In genomic region chr10:3853547-3853989, GRCh38 we compare ENCODE assay signal across 8 cellular contexts.
DNase-seq lines count a peak whose midpoint lies in the region; ATAC-seq, FAIRE-seq and TF ChIP-seq lines count a peak whose summit lies in the region.

No MANE protein-coding gene starts in this region.

- H3K36me3 ChIP-seq in mammary epithelial cell (ENCODE audit: insufficient read depth, low read length) (no peaks in the 10 kb centered on the region), HepG2 (replicated peaks in 1 of 2; ENCODE audit: control insufficient read depth in 1 of 2, insufficient read depth in 2 of 2, low read length in 2 of 2) (no peaks in the 10 kb centered on the region), tibial artery (no peaks in the 10 kb centered on the region), H7 (replicated peaks; ENCODE audit: control insufficient read depth, insufficient read depth, low read length) (no peaks in the 10 kb centered on the region)

- CTCF ChIA-PET in mammary epithelial cell (lab: Charles Lee; ENCODE audit: low non-redundant PET), result no interaction called here
- CTCF ChIA-PET in HepG2 (lab: Yijun Ruan, JAX; ENCODE audit: low intra/inter-chr PET ratio, low total read pairs), result no interaction called here

- no peak for TF ChIP-seq POLR2A in HepG2 (IDR thresholded peaks at IDR 0.05; ENCODE audit: insufficient read depth in 1 of 2, low read depth in 2 of 2, low read length in 2 of 2)

- in situ Hi-C loops in mammary epithelial cell (cut with MboI; ENCODE audit: low sequenced_read_pairs in 2 of 2) (loop anchor here in 1 of 2 donors (5.0 kb wide), 1 partner anchor 71 kb away; no protein-coding TSS in a partner anchor), HepG2 (cut with HindIII; ENCODE audit: extremely low pct_ligation_motif_present, low pct_unique_long_range_greater_than_20kb) (loop anchor here (5.0 kb wide), 1 partner anchor 66 kb away; the partner anchor contains the start of gene KLF6)

- POLR2A ChIA-PET in HepG2 (lab: Yijun Ruan, JAX), result interaction anchor here (1.8 to 4.0 kb wide), 5 partner anchors 23 to 78 kb away, joined by 5 to 129 read pairs (median 11); partner anchors contain the start of gene KLF6

- H2AFZ ChIP-seq in mammary epithelial cell (ENCODE audit: low read depth, low read length), result no peak overlapping the region
- no peak overlapping the region for H2AFZ ChIP-seq in HepG2 (ENCODE audit: low read length)

- no peak overlapping the region for H3K4me3 Mint-ChIP-seq in activated CD4-positive, alpha-beta T cell treated with anti-CD3 and anti-CD28 coated beads, Interleukin-2, amount 10 ng/mL, durations not matched to agents 24 days and 14 days

- H3K4me1 Mint-ChIP-seq in activated CD4-positive, alpha-beta T cell treated with anti-CD3 and anti-CD28 coated beads, Interleukin-2, amount 10 ng/mL, durations not matched to agents 24 days and 14 days, result peaks cover 36% of the 10 kb centered on the region

- H3K9ac ChIP-seq in mammary epithelial cell (ENCODE audit: insufficient read depth, low read length) (no peak overlapping the region), HepG2 (ENCODE audit: insufficient read depth, low read depth, low read length) (peak overlapping the region; percentile 52; the same call in 1 of the 2 replicates)

- TF ChIP-seq RAD21 in HepG2 (CRISPR knock-in tag; IDR thresholded peaks at IDR 0.05), result no peak

- H3K4me1 ChIP-seq in mammary epithelial cell (ENCODE audit: insufficient read depth, low read length), result peaks cover 40% of the 10 kb centered on the region
- peaks cover 67% of the 10 kb centered on the region for H3K4me1 ChIP-seq in HepG2 (ENCODE audit: insufficient read depth, low read length)
- peaks cover 0 to 37% (median 20%) of the 10 kb centered on the region in 4 donors for H3K4me1 ChIP-seq in tibial artery

- TF ChIP-seq CTCF in mammary epithelial cell (conservative IDR thresholded peaks at IDR 0.05 in 1 of 2, IDR thresholded peaks at IDR 0.05 in 1 of 2; ENCODE audit: extremely low read depth in 1 of 2, insufficient read depth in 1 of 2, low read depth in 1 of 2, low read length in 2 of 2), result no peak
- TF ChIP-seq CTCF in HepG2 (CRISPR knock-in tag; IDR thresholded peaks at IDR 0.05), result no peak
- no peak for TF ChIP-seq CTCF in tibial artery (IDR thresholded peaks at IDR 0.05)

- H3K4me2 ChIP-seq in mammary epithelial cell (ENCODE audit: insufficient read depth, low read depth, low read length) (no peak overlapping the region), HepG2 (ENCODE audit: low read depth, low read length) (no peak overlapping the region)

- 86% methylated on average over 6 of the region's 6 CpGs for WGBS in mammary epithelial cell (ENCODE audit: low coverage, missing lambda C conversion rate)
- 86% methylated on average over 5 of the region's 6 CpGs for WGBS in HepG2 (ENCODE audit: low lambda C conversion rate)

- H3K9me3 ChIP-seq in mammary epithelial cell (replicated peaks; ENCODE audit: insufficient read depth, low read length), result no peaks in the 10 kb centered on the region
- no peaks in the 10 kb centered on the region for H3K9me3 ChIP-seq in HepG2 (ENCODE audit: low read length)
- H3K9me3 ChIP-seq in tibial artery, result no peaks in the 10 kb centered on the region

- H4K20me1 ChIP-seq in mammary epithelial cell (ENCODE audit: insufficient read depth, low read length) (no peaks in the 10 kb centered on the region), HepG2 (ENCODE audit: insufficient read depth, low read length) (no peaks in the 10 kb centered on the region)

- H3K27ac ChIP-seq in mammary epithelial cell (ENCODE audit: insufficient read depth, low read depth, low read length) (peak overlapping the region; percentile 99), HepG2 (ENCODE audit: extremely low read length, insufficient read depth, low read length) (peak overlapping the region; percentile 70), tibial artery (peak overlapping the region; percentile 74 to 79)

- peak overlapping the region; percentile 66 for H3K27ac Mint-ChIP-seq in activated CD4-positive, alpha-beta T cell treated with anti-CD3 and anti-CD28 coated beads, Interleukin-2, amount 10 ng/mL, durations not matched to agents 24 days and 14 days

- TF ChIP-seq EP300 in HepG2 (IDR thresholded peaks at IDR 0.05; ENCODE audit: low read depth in 2 of 2, low read length in 2 of 2), result no peak
- TF ChIP-seq EP300 in HepG2 (CRISPR knock-in tag; IDR thresholded peaks at IDR 0.05; ENCODE audit: borderline replicate concordance), result no peak

- H3K27me3 Mint-ChIP-seq in activated CD4-positive, alpha-beta T cell treated with anti-CD3 and anti-CD28 coated beads, Interleukin-2, amount 10 ng/mL, durations not matched to agents 24 days and 14 days, result no peaks in the 10 kb centered on the region

- peaks cover 14% of the 10 kb centered on the region for H3K9me3 Mint-ChIP-seq in activated CD4-positive, alpha-beta T cell treated with anti-CD3 and anti-CD28 coated beads, Interleukin-2, amount 10 ng/mL, durations not matched to agents 24 days and 14 days

- no peaks in the 10 kb centered on the region for H3K27me3 ChIP-seq in mammary epithelial cell (ENCODE audit: insufficient read depth, low read length)
- no peaks in the 10 kb centered on the region for H3K27me3 ChIP-seq in HepG2 (ENCODE audit: control insufficient read depth in 1 of 2, insufficient read depth in 2 of 2, low read length in 2 of 2)
- H3K27me3 ChIP-seq in tibial artery, result no peaks in the 10 kb centered on the region
- no peaks in the 10 kb centered on the region for H3K27me3 ChIP-seq in H7 (ENCODE audit: control insufficient read depth, insufficient read depth, low read length)

- H3K79me2 ChIP-seq in mammary epithelial cell (ENCODE audit: insufficient read depth, low read length) (no peaks in the 10 kb centered on the region), HepG2 (ENCODE audit: insufficient read depth, low read length) (no peaks in the 10 kb centered on the region)

- no peak for ATAC-seq in HepG2

- DNase-seq in activated CD4-positive, alpha-beta T cell treated with anti-CD3 and anti-CD28 coated beads, Interleukin-2, amount 10 ng/mL, durations not matched to agents 24 days and 14 days, result no peak
- DNase-seq in activated CD4-positive, alpha-beta T cell treated with anti-CD3 and anti-CD28 coated beads for 48 hours, result no peak
- DNase-seq in mammary epithelial cell, result no peak
- DNase-seq in HepG2 (ENCODE audit: low spot score), result no peak
- DNase-seq in tibial artery, result no peak
- no peak for DNase-seq in H7
- no peak for DNase-seq in GM19240 (ENCODE audit: insufficient read length, low spot score)
- DNase-seq in mucosa of gallbladder (ENCODE audit: low spot score), result no peak

- intact Hi-C loops in activated CD4-positive, alpha-beta T cell treated with anti-CD3 and anti-CD28 coated beads, Interleukin-2, amount 10 ng/mL, durations not matched to agents 24 days and 14 days (cut with micrococcal nuclease), result no loop called here
- intact Hi-C loops in mammary epithelial cell (cut with micrococcal nuclease) (loop anchor here (5.0 kb wide), 3 partner anchors 389 to 819 kb away; no protein-coding TSS in a partner anchor), HepG2 (cut with micrococcal nuclease; ENCODE audit: unreplicated experiment) (loop anchor here (2.0 kb wide), 2 partner anchors 33 to 43 kb away; no protein-coding TSS in a partner anchor), tibial artery (cut with DNase I; ENCODE audit: low total_unique reads) (no loop called here)

- dilution Hi-C loops in mammary epithelial cell (cut with HindIII; ENCODE audit: low sequenced_read_pairs), result loop anchor here (5.0 kb wide), 2 partner anchors 39 to 71 kb away; no protein-coding TSS in a partner anchor

- H3K4me3 ChIP-seq in mammary epithelial cell (replicated peaks in 1 of 3; ENCODE audit: insufficient read depth in 1 of 3, low read depth in 2 of 3, low read length in 3 of 3), result no peak overlapping the region
- no peak overlapping the region for H3K4me3 ChIP-seq in HepG2 (replicated peaks in 1 of 3; ENCODE audit: insufficient read depth in 1 of 3, low read depth in 2 of 3, low read length in 3 of 3)
- H3K4me3 ChIP-seq in tibial artery, result no peak overlapping the region
- no peak overlapping the region for H3K4me3 ChIP-seq in H7 (ENCODE audit: insufficient read depth, low read depth, low read length)

- H3K36me3 Mint-ChIP-seq in activated CD4-positive, alpha-beta T cell treated with anti-CD3 and anti-CD28 coated beads, Interleukin-2, amount 10 ng/mL, durations not matched to agents 24 days and 14 days (ENCODE audit: low read depth), result peaks cover 2% of the 10 kb centered on the region

- no peak for FAIRE-seq in HepG2 (lab: Jason Lieb, UNC)

- BruUV-seq in mammary epithelial cell (replicated peaks; lab: Mats Ljungman, UMichigan), result no TSS peak
- BruUV-seq in HepG2 (replicated peaks; lab: Mats Ljungman, UMichigan), result no TSS peak

TF ChIP-seq in HepG2, 621 proteins besides CTCF, POLR2A, EP300 and RAD21 (continues in another document):
- 0 out of 2 replicates have a peak, but pooled peaks have one; percentile 31 for TF ChIP-seq MEF2D (CRISPR knock-in tag; IDR thresholded peaks at IDR 0.05)
- TF ChIP-seq ZNF503 (CRISPR knock-in tag; IDR thresholded peaks at IDR 0.05), result no peak
- 0 out of 2 replicates have a peak, but pooled peaks have one; percentile 37 for TF ChIP-seq ZBTB26 (CRISPR knock-in tag; IDR thresholded peaks at IDR 0.05; ENCODE audit: borderline replicate concordance)
- TF ChIP-seq ZNF776 (CRISPR knock-in tag; IDR thresholded peaks at IDR 0.05), result no peak

Comparison
In these comparisons a context has a peak if more than half of its experiments do, and no peak if none do; other contexts are left out.
1. intact Hi-C loops: an anchor here in mammary epithelial cell (5.0 kb wide) and HepG2 (2.0 kb wide); none called in activated CD4-positive, alpha-beta T cell treated with anti-CD3 and anti-CD28 coated beads, Interleukin-2, amount 10 ng/mL, durations not matched to agents 24 days and 14 days and tibial artery.